12 cellular contexts compared by ENCODE assay signal in genomic region chr10:15879663-15880062, GRCh38. TPM values are rescaled to one million over a fixed set of nuclear protein-coding genes. Genes with fewer than 3 reads are reported as not detected.
DNase-seq lines count a peak whose midpoint lies in the region; ATAC-seq and TF ChIP-seq lines count a peak whose summit lies in the region.
"Had no signal": no experiment of that assay in that cellular context is flagged by ENCODE, and none has a peak within 500 bp of the region (broad histone marks: within the 10 kb centered on the region; RNA-seq: fewer than 3 reads in every experiment).

No MANE protein-coding gene starts in this region.

- DNase-seq in NCI-H146 treated with DMSO at 0.1 percent for 48 hours (lab: John Stamatoyannopoulos, UW; ENCODE audit: unreplicated experiment) (peak; percentile 98), left kidney (ENCODE audit: low read depth, low spot score) (peak; percentile 24)
- DNase-seq: activated T-cell treated with anti-CD3 and anti-CD28 coated beads, Interleukin-2, amount 50 U/mL, for 1 hour; left cardiac atrium; NCI-H187 treated with DMSO at 0.1 percent for 48 hours had no signal

- H4K20me1 ChIP-seq in OCI-LY3 (ENCODE audit: insufficient read depth, low read length): no peaks in the 10 kb centered on the region

- CTCF ChIA-PET in HEK293 (lab: Yijun Ruan, JAX): interaction anchor here (0.5 to 1.4 kb wide), 10 partner anchors 10 to 1916 kb away, joined by 3 to 5 read pairs (median 4); no protein-coding TSS in a partner anchor

- H3K4me3 ChIP-seq in HEK293 (ENCODE audit: low read depth, low read length) (no peak overlapping the region), OCI-LY3 (ENCODE audit: low read length) (no peak overlapping the region)
- H3K4me3 ChIP-seq: tibial nerve had no signal

- POLR2A ChIA-PET in HEK293 (lab: Yijun Ruan, JAX): interaction anchor here (1.3 kb wide), 1 partner anchor 20 kb away, joined by 4 read pairs; the partner anchor contains the start of gene MINDY3

- peaks cover 8% of the 10 kb centered on the region; the same call in 1 of the 2 replicates for H3K27me3 ChIP-seq in OCI-LY3 (ENCODE audit: low read depth, low read length)

- H2AFZ ChIP-seq in OCI-LY3 (ENCODE audit: low read depth, low read length): no peak overlapping the region

- H3K79me2 ChIP-seq in OCI-LY3 (ENCODE audit: low read length): no peaks in the 10 kb centered on the region

- TF ChIP-seq CTCF in HEK293 (tag by site-specific recombination; IDR thresholded peaks at IDR 0.05) (no peak), OCI-LY3 (IDR thresholded peaks at IDR 0.05; ENCODE audit: low read depth, low read length) (no peak)

- H3K27ac ChIP-seq in HEK293 (ENCODE audit: extremely low read depth, low read depth, low read length): no peak overlapping the region
- no peak overlapping the region for H3K27ac ChIP-seq in OCI-LY3 (ENCODE audit: low read length)
- H3K27ac ChIP-seq: tibial nerve had no signal

- H3K4me1 ChIP-seq in HEK293 (ENCODE audit: control insufficient read depth, insufficient read depth, low read length): peaks cover 3% of the 10 kb centered on the region
- H3K4me1 ChIP-seq in OCI-LY3 (ENCODE audit: low read length): no peaks in the 10 kb centered on the region
- H3K4me1 ChIP-seq: tibial nerve had no signal

- ATAC-seq in esophagus mucosa (no peak), HG03521 (IDR thresholded peaks at IDR 0.05; ENCODE audit: unreplicated experiment) (no peak), GM21423 (IDR thresholded peaks at IDR 0.05; ENCODE audit: unreplicated experiment) (no peak)
- ATAC-seq: left cardiac atrium, WTC11 had no signal

- H3K9ac ChIP-seq in OCI-LY3 (ENCODE audit: low read length): no peak overlapping the region

- H3K9me3 ChIP-seq in HEK293 (ENCODE audit: control insufficient read depth, insufficient read depth, low read depth, low read length) (no peaks in the 10 kb centered on the region), OCI-LY3 (ENCODE audit: insufficient read depth, low read length) (no peaks in the 10 kb centered on the region)
- H3K9me3 ChIP-seq: tibial nerve had no signal

- no peaks in the 10 kb centered on the region for H3K36me3 ChIP-seq in HEK293 (ENCODE audit: control insufficient read depth in 2 of 2, insufficient read depth in 1 of 2, low read length in 2 of 2)
- no peaks in the 10 kb centered on the region for H3K36me3 ChIP-seq in OCI-LY3 (replicated peaks; ENCODE audit: low read depth, low read length)
- H3K36me3 ChIP-seq: tibial nerve had no signal

- peak overlapping the region; percentile 6; the same call in 1 of the 2 replicates for H3K4me2 ChIP-seq in OCI-LY3 (ENCODE audit: low read length)

TF ChIP-seq in HEK293, 187 proteins besides CTCF, POLR2A, EP300 and RAD21 (continues in another document):
- TF ChIP-seq ZFP41 (tag by site-specific recombination; IDR thresholded peaks at IDR 0.05; ENCODE audit: borderline replicate concordance) (no peak), FEZF1 (tag by site-specific recombination; IDR thresholded peaks at IDR 0.05) (peak; percentile 92), ZNF549 (tag by site-specific recombination; IDR thresholded peaks at IDR 0.05) (no peak), ZNF146 (tag by site-specific recombination; IDR thresholded peaks at IDR 0.05) (peak; percentile 55), GFI1B (tag by site-specific recombination; IDR thresholded peaks at IDR 0.05) (peak; percentile 64; the same call in 1 of the 2 replicates), ZNF140 (tag by site-specific recombination; IDR thresholded peaks at IDR 0.05) (no peak), ZNF175 (tag by site-specific recombination; IDR thresholded peaks at IDR 0.05) (no peak), ZBTB26 (tag by site-specific recombination; optimal IDR thresholded peaks at IDR 0.05) (no peak), ZNF654 (tag by site-specific recombination; IDR thresholded peaks at IDR 0.05; ENCODE audit: low read depth) (peak; percentile 1; the same call in 1 of the 2 replicates), ZFP37 (tag by site-specific recombination; IDR thresholded peaks at IDR 0.05) (no peak), ZNF23 (tag by site-specific recombination; IDR thresholded peaks at IDR 0.05; ENCODE audit: borderline replicate concordance) (no peak), ZNF2 (tag by site-specific recombination; IDR thresholded peaks at IDR 0.05) (peak; percentile 70), ZNF664 (tag by site-specific recombination; IDR thresholded peaks at IDR 0.05) (peak; percentile 11; the same call in 1 of the 2 replicates), BCL6B (tag by site-specific recombination; IDR thresholded peaks at IDR 0.05) (no peak; the same call in 1 of the 2 replicates), PRDM1 (tag by site-specific recombination; IDR thresholded peaks at IDR 0.05) (peak; percentile 59), ZNF518A (tag by site-specific recombination; conservative IDR thresholded peaks at IDR 0.05; ENCODE audit: low read depth) (peak; percentile 61), ZNF302 (tag by site-specific recombination; IDR thresholded peaks at IDR 0.05; ENCODE audit: low read depth) (no peak), ZXDB (tag by site-specific recombination; IDR thresholded peaks at IDR 0.05) (peak; percentile 54), ZNF24 (tag by site-specific recombination; IDR thresholded peaks at IDR 0.05) (peak; percentile 99), ZNF626 (tag by site-specific recombination; IDR thresholded peaks at IDR 0.05) (peak; percentile 54; the same call in 1 of the 2 replicates), ZNF121 (tag by site-specific recombination; IDR thresholded peaks at IDR 0.05) (no peak), ZNF692 (tag by site-specific recombination; IDR thresholded peaks at IDR 0.05) (peak; percentile 85), IKZF3 (tag by site-specific recombination; IDR thresholded peaks at IDR 0.05) (peak; percentile 98)

RNA-seq across cellular contexts. Expression of gene MINDY3, which starts 19.4 kb away (rescaled TPM):
- total RNA-seq in esophagus mucosa: 15.3 TPM
